1 cellular context compared by ENCODE assay signal in genomic region chr1:111576547-111576946, GRCh38.
TF ChIP-seq lines count a peak whose summit lies in the region.

No MANE protein-coding gene starts in this region.

TF ChIP-seq in liver, 16 proteins besides CTCF, POLR2A, EP300 and RAD21 (continued from another document):
- TF ChIP-seq ATF3 (IDR thresholded peaks at IDR 0.05), result no peak
- no peak for TF ChIP-seq GABPA (IDR thresholded peaks at IDR 0.05 in 1 of 2, conservative IDR thresholded peaks at IDR 0.05 in 1 of 2)
- TF ChIP-seq SP1 (IDR thresholded peaks at IDR 0.05), result no peak
- no peak for TF ChIP-seq TAF1 (conservative IDR thresholded peaks at IDR 0.05)
